23 cellular contexts compared by ENCODE assay signal in the genomic region with DNA sequence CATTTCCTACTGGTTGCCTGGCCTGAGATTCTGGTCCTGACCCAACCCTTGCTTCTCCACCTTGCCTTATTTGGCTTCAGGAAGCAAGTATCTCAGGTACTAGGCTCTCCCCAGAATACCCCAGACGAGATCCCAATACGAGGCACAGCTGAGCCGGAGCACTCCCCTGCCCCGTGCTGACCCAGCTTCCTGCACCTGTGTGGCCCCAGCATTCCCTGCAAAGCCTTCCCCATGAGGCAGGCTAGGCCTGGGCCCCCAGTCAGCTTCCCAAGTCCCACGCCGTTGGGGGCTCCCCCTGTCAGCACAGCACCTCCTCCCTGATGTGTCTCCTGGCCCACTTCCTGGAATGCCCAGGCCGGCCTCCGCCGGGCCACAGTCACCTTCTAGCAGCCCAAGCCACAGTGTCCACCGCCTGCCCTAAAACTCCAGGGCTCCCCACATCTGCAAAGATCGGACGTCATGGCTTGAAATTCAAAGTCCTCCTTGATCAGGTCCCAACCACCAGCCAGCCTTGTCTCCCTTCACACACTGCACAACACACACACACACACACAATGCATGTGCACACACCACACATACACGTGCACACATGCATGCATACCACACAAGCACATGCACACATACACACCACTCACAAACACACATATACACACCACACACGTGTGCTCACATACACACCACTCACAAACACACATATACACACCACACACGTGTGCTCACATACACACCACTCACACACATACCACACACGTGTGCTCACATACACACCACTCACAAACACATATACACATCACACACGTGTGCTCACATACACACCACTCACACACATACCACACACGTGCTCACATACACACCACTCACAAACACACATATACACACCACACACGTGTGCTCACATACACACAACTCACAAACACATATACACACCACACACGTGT.
"Had no signal": no experiment of that assay in that cellular context is flagged by ENCODE, and none has a peak within 500 bp of the region (broad histone marks: within the 10 kb centered on the region; RNA-seq: fewer than 3 reads in every experiment).

No MANE protein-coding gene starts in this region.

- H3K27me3 Mint-ChIP-seq: activated CD8-positive, alpha-beta memory T cell treated with anti-CD3 and anti-CD28 coated beads, Interleukin-2, amount 10 ng/mL, durations not matched to agents 7 days and 5 days; central memory CD8-positive, alpha-beta T cell; stimulated activated naive CD8-positive, alpha-beta T cell treated with anti-CD3 and anti-CD28 coated beads, Interleukin-15, amount 100 ng/mL, for 72 hours had no signal

- H3K27ac Mint-ChIP-seq: activated CD4-positive, alpha-beta T cell treated with anti-CD3 and anti-CD28 coated beads, Interleukin-2, amount 10 ng/mL, durations not matched to agents 7 days and 5 days; activated CD8-positive, alpha-beta memory T cell treated with anti-CD3 and anti-CD28 coated beads, Interleukin-2, amount 10 ng/mL, durations not matched to agents 7 days and 5 days; activated CD8-positive, alpha-beta T cell treated with anti-CD3 and anti-CD28 coated beads for 36 hours; activated naive CD4-positive, alpha-beta T cell treated with anti-CD3 and anti-CD28 coated beads, Interleukin-2, amount 50 U/mL, for 24 hours; stimulated activated naive CD8-positive, alpha-beta T cell treated with anti-CD3 and anti-CD28 coated beads, Interleukin-15, amount 100 ng/mL, for 72 hours; T-helper 17 cell had no signal

- H3K4me1 ChIP-seq: ascending aorta, colonic mucosa, pancreas, suprapubic skin, transverse colon, uterus had no signal

- H3K4me3 Mint-ChIP-seq: activated CD4-positive, alpha-beta T cell treated with anti-CD3 and anti-CD28 coated beads, Interleukin-2, amount 10 ng/mL, durations not matched to agents 7 days and 5 days; activated CD8-positive, alpha-beta memory T cell treated with anti-CD3 and anti-CD28 coated beads, Interleukin-2, amount 10 ng/mL, durations not matched to agents 7 days and 5 days; activated CD8-positive, alpha-beta T cell treated with anti-CD3 and anti-CD28 coated beads for 36 hours; activated naive CD4-positive, alpha-beta T cell treated with anti-CD3 and anti-CD28 coated beads, Interleukin-2, amount 50 U/mL, for 24 hours; central memory CD8-positive, alpha-beta T cell; naive thymus-derived CD8-positive, alpha-beta T cell; stimulated activated naive CD8-positive, alpha-beta T cell treated with anti-CD3 and anti-CD28 coated beads, Interleukin-15, amount 100 ng/mL, for 72 hours; T-helper 17 cell had no signal

- ATAC-seq: activated CD4-positive, CD25-positive, alpha-beta regulatory T cell treated with anti-CD3 and anti-CD28 coated beads, Interleukin-2, amount 50 U/mL, for 24 hours; activated CD8-positive, alpha-beta memory T cell treated with anti-CD3 and anti-CD28 coated beads, Interleukin-2, amount 10 ng/mL, durations not matched to agents 7 days and 5 days; activated CD8-positive, alpha-beta T cell treated with anti-CD3 and anti-CD28 coated beads for 36 hours; naive thymus-derived CD8-positive, alpha-beta T cell; pancreas; right cardiac atrium; stimulated activated naive CD8-positive, alpha-beta T cell treated with anti-CD3 and anti-CD28 coated beads, Interleukin-15, amount 100 ng/mL, for 72 hours; T-helper 17 cell had no signal

- H3K36me3 ChIP-seq: ascending aorta, brain microvascular endothelial cell, colonic mucosa, pancreas, suprapubic skin, transverse colon, uterus had no signal

- H3K4me1 Mint-ChIP-seq: activated CD4-positive, alpha-beta T cell treated with anti-CD3 and anti-CD28 coated beads, Interleukin-2, amount 10 ng/mL, durations not matched to agents 7 days and 5 days; activated CD8-positive, alpha-beta memory T cell treated with anti-CD3 and anti-CD28 coated beads, Interleukin-2, amount 10 ng/mL, durations not matched to agents 7 days and 5 days; activated naive CD4-positive, alpha-beta T cell treated with anti-CD3 and anti-CD28 coated beads, Interleukin-2, amount 50 U/mL, for 24 hours; central memory CD8-positive, alpha-beta T cell; stimulated activated naive CD8-positive, alpha-beta T cell treated with anti-CD3 and anti-CD28 coated beads, Interleukin-15, amount 100 ng/mL, for 72 hours; T-helper 17 cell had no signal

- H3K27me3 ChIP-seq: ascending aorta, brain microvascular endothelial cell, colonic mucosa, pancreas, suprapubic skin, uterus had no signal

- H3K36me3 Mint-ChIP-seq: activated CD8-positive, alpha-beta memory T cell treated with anti-CD3 and anti-CD28 coated beads, Interleukin-2, amount 10 ng/mL, durations not matched to agents 7 days and 5 days; activated naive CD4-positive, alpha-beta T cell treated with anti-CD3 and anti-CD28 coated beads, Interleukin-2, amount 50 U/mL, for 24 hours; naive thymus-derived CD8-positive, alpha-beta T cell had no signal

- H3K9me3 ChIP-seq: ascending aorta, colonic mucosa, pancreas, suprapubic skin, transverse colon, uterus had no signal

- FAIRE-seq: kidney, pancreas had no signal

- H3K4me3 ChIP-seq: ascending aorta, colonic mucosa, lung, pancreas, suprapubic skin, transverse colon, uterus had no signal

- DNase-seq: activated CD4-positive, alpha-beta T cell treated with anti-CD3 and anti-CD28 coated beads, Interleukin-2, amount 10 ng/mL, durations not matched to agents 7 days and 5 days; activated CD8-positive, alpha-beta memory T cell treated with anti-CD3 and anti-CD28 coated beads, Interleukin-2, amount 10 ng/mL, durations not matched to agents 7 days and 5 days; activated CD8-positive, alpha-beta T cell treated with anti-CD3 and anti-CD28 coated beads for 36 hours; activated gamma-delta T cell treated with Interleukin-2 at 50 U/mL for 16 hours; activated T-cell treated with anti-CD3 and anti-CD28 coated beads for 4 hours; brain microvascular endothelial cell; colonic mucosa; kidney; right cardiac atrium; stimulated activated CD4-positive, alpha-beta T cell treated with anti-CD3 and anti-CD28 coated beads, Interleukin-12 subunit alpha, Interleukin-12 subunit beta, amount 100 ng/mL, for 4 hours; stimulated activated naive CD8-positive, alpha-beta T cell treated with anti-CD3 and anti-CD28 coated beads, Interleukin-15, amount 100 ng/mL, for 72 hours; T-helper 17 cell; transverse colon; uterus had no signal

- H3K27ac ChIP-seq: ascending aorta, brain microvascular endothelial cell, colonic mucosa, epithelial cell of prostate, pancreas, suprapubic skin, transverse colon, uterus had no signal

- H3K9me3 Mint-ChIP-seq: activated CD4-positive, alpha-beta T cell treated with anti-CD3 and anti-CD28 coated beads, Interleukin-2, amount 10 ng/mL, durations not matched to agents 7 days and 5 days; activated CD8-positive, alpha-beta T cell treated with anti-CD3 and anti-CD28 coated beads for 36 hours; activated naive CD4-positive, alpha-beta T cell treated with anti-CD3 and anti-CD28 coated beads, Interleukin-2, amount 50 U/mL, for 24 hours; central memory CD8-positive, alpha-beta T cell; naive thymus-derived CD8-positive, alpha-beta T cell; stimulated activated naive CD8-positive, alpha-beta T cell treated with anti-CD3 and anti-CD28 coated beads, Interleukin-15, amount 100 ng/mL, for 72 hours had no signal
